ENCODE assay signal across 29 cellular contexts in genomic region chr13:109725995-109726637, GRCh38.
"Had no signal": no experiment of that assay in that cellular context is flagged by ENCODE, and none has a peak within 500 bp of the region (broad histone marks: within the 10 kb centered on the region; RNA-seq: fewer than 3 reads in every experiment).

No MANE protein-coding gene starts in this region.

- H3K27me3 ChIP-seq: adrenal gland, body of pancreas, right atrium auricular region, tibial nerve had no signal

- DNase-seq: activated CD4-positive, alpha-beta T cell treated with anti-CD3 and anti-CD28 coated beads for 48 hours; activated CD4-positive, alpha-beta T cell treated with anti-CD3 and anti-CD28 coated beads, Interleukin-2, amount 50 U/mL, for 48 hours; activated CD8-positive, alpha-beta memory T cell treated with anti-CD3 and anti-CD28 coated beads for 24 hours; activated effector memory CD4-positive, alpha-beta T cell treated with Interleukin-2 at 50 U/mL for 16 hours; activated naive CD4-positive, alpha-beta T cell treated with anti-CD3 and anti-CD28 coated beads for 36 hours; activated naive CD8-positive, alpha-beta T cell treated with anti-CD3 and anti-CD28 coated beads for 36 hours; adrenal gland; aorta; body of pancreas; dermis blood vessel endothelial cell; effector CD4-positive, alpha-beta T cell; immature natural killer cell; kidney; left colon; naive thymus-derived CD8-positive, alpha-beta T cell; nucleus accumbens; psoas muscle; stimulated activated CD4-positive, alpha-beta T cell treated with anti-CD3 and anti-CD28 coated beads, Interleukin-15, amount 100 ng/mL, for 24 hours; stimulated activated CD4-positive, alpha-beta T cell treated with anti-CD3 and anti-CD28 coated beads, Interleukin-2, amount 100 ng/mL, for 24 hours; stimulated activated naive CD4-positive, alpha-beta T cell; T-helper 9 cell had no signal

- ATAC-seq: activated CD4-positive, CD25-positive, alpha-beta regulatory T cell treated with anti-CD3 and anti-CD28 coated beads, Interleukin-2, amount 50 U/mL, for 24 hours; body of pancreas; left colon; naive thymus-derived CD8-positive, alpha-beta T cell; psoas muscle had no signal

- H3K4me3 ChIP-seq: adrenal gland, body of pancreas, psoas muscle, right atrium auricular region, tibial nerve had no signal

- H3K27ac ChIP-seq: adrenal gland, body of pancreas, parathyroid adenoma, psoas muscle, right atrium auricular region, tibial nerve, VCaP had no signal

- H3K4me1 ChIP-seq: parathyroid adenoma, psoas muscle, right atrium auricular region, tibial nerve had no signal

- H3K79me2 ChIP-seq: parathyroid adenoma had no signal

- FAIRE-seq: colon, frontal cortex, kidney, TTC549 had no signal

- H3K9me3 ChIP-seq: adrenal gland, body of pancreas, psoas muscle, right atrium auricular region, tibial nerve had no signal

- H3K36me3 ChIP-seq: adrenal gland, right atrium auricular region, tibial nerve had no signal

- H2AFZ ChIP-seq: parathyroid adenoma had no signal

- H3K9ac ChIP-seq: parathyroid adenoma had no signal
